In genomic region chr2:37671013-37671815, GRCh38 we compare ENCODE assay signal across 8 cellular contexts. TPM values are rescaled to one million over a fixed set of nuclear protein-coding genes. Genes with fewer than 3 reads are reported as not detected.
DNase-seq lines count a peak whose midpoint lies in the region; ATAC-seq, FAIRE-seq and TF ChIP-seq lines count a peak whose summit lies in the region.

A gene with protein sequence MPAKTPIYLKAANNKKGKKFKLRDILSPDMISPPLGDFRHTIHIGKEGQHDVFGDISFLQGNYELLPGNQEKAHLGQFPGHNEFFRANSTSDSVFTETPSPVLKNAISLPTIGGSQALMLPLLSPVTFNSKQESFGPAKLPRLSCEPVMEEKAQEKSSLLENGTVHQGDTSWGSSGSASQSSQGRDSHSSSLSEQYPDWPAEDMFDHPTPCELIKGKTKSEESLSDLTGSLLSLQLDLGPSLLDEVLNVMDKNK (minus strand): TSS chr2:37671642. CDS start chr2:37646587, 25,055 bp downstream.

- H3K27ac ChIP-seq in GM23248, result peak within 1 kb of the TSS; percentile 20
- H3K27ac ChIP-seq in K562 (ENCODE audit: extremely low read depth, low read depth, low read length), result peak within 1 kb of the TSS; percentile 33; the same call in 2 of the 3 replicates
- H3K27ac ChIP-seq in iPS-20b (ENCODE audit: low read length), result peak within 1 kb of the TSS; percentile 55

- ATAC-seq in K562, result peak; percentile 89

- H3K9me2 ChIP-seq in GM23248 (ENCODE audit: insufficient read depth), result no peaks in the 10 kb centered on the region

- no peak for TF ChIP-seq RAD21 in K562 (CRISPR knock-in tag; conservative IDR thresholded peaks at IDR 0.05 in 1 of 2, IDR thresholded peaks at IDR 0.05 in 1 of 2)

- H3K4me2 ChIP-seq in GM23248 (ENCODE audit: unreplicated experiment), result peak within 1 kb of the TSS; percentile 93
- peak within 1 kb of the TSS; percentile 78 for H3K4me2 ChIP-seq in K562 (ENCODE audit: insufficient read depth, low read length)

- WGBS in GM23248 (ENCODE audit: low coverage in 1 of 2, low lambda C conversion rate in 2 of 2, missing lambda C conversion rate in 2 of 2), 2 experiments, result 1% methylated on average over 63 to 69 of the region's 90 CpGs
- 3% methylated on average over 60 of the region's 90 CpGs for WGBS in K562 (ENCODE audit: insufficient coverage, low coverage, missing lambda C conversion rate)

- H3K9me3 ChIP-seq in GM23248 (ENCODE audit: low read depth), result no peaks in the 10 kb centered on the region
- no peaks in the 10 kb centered on the region for H3K9me3 ChIP-seq in MG63
- H3K9me3 ChIP-seq in K562 (replicated peaks; ENCODE audit: control insufficient read depth, insufficient read depth, low read depth, low read length), result no peaks in the 10 kb centered on the region
- H3K9me3 ChIP-seq in iPS-20b (ENCODE audit: insufficient read depth, low read depth, low read length), result no peaks in the 10 kb centered on the region

- TF ChIP-seq CTCF in K562 (IDR thresholded peaks at IDR 0.05 in 2 of 3, conservative IDR thresholded peaks at IDR 0.05 in 1 of 3; ENCODE audit: insufficient read depth in 2 of 3, low read depth in 1 of 3, low read length in 3 of 3), result no peak

- H3K9me1 ChIP-seq in K562 (ENCODE audit: control insufficient read depth, insufficient read depth, low read length), result no peaks in the 10 kb centered on the region

- DNase-seq in G401 (ENCODE audit: low spot score) (peak; percentile 29), GM23248 (peak; percentile 79), MG63 (peak; percentile 70), T-helper 9 cell (peak; percentile 73), K562 (ENCODE audit: extremely low read depth in 1 of 4, low spot score in 3 of 4) (peak; percentile 62 to 88 (median 80)), SIG-M5 treated with dmso at 0.1 percent for 504 hours (lab: John Stamatoyannopoulos, UW; ENCODE audit: unreplicated experiment) (no peak)
- DNase-seq in stimulated activated CD4-positive, alpha-beta T cell treated with anti-CD3 and anti-CD28 coated beads, Interleukin-12 subunit alpha, Interleukin-12 subunit beta, amount 100 ng/mL, for 24 hours (ENCODE audit: low read depth in 2 of 2), result peak; percentile 35 to 68

- in situ Hi-C loops in G401 (cut with HindIII; ENCODE audit: low sequenced_read_pairs), result no loop called here
- in situ Hi-C loops in GM23248 (cut with MboI), result no loop called here
- in situ Hi-C loops in K562 (cut with MboI), result no loop called here

- POLR2A ChIA-PET in K562 (lab: Yijun Ruan, JAX), result interaction anchor here (0.8 kb wide), 1 partner anchor 1762 kb away, joined by 3 read pairs; no protein-coding TSS in a partner anchor

- no TSS peak for BruUV-seq in K562 (replicated peaks; lab: Mats Ljungman, UMichigan)

- peak within 1 kb of the TSS; percentile 100 for H3K4me3 ChIP-seq in GM23248
- H3K4me3 ChIP-seq in MG63, result peak within 1 kb of the TSS; percentile 96
- H3K4me3 ChIP-seq in K562, result peak within 1 kb of the TSS; percentile 67
- peak within 1 kb of the TSS; percentile 77 for H3K4me3 ChIP-seq in iPS-20b (ENCODE audit: low read length)

- H3K4me1 ChIP-seq in GM23248 (ENCODE audit: insufficient read depth), result peaks cover 34% of the 10 kb centered on the region
- peaks cover 13 to 22% of the 10 kb centered on the region in 2 experiments; a peak in 4 of 5 replicates for H3K4me1 ChIP-seq in K562 (replicated peaks in 1 of 2; ENCODE audit: control insufficient read depth in 2 of 2, insufficient read depth in 2 of 2, low read length in 2 of 2)
- H3K4me1 ChIP-seq in iPS-20b (ENCODE audit: insufficient read depth, low read length), result peaks cover 36% of the 10 kb centered on the region

- CTCF ChIA-PET in K562 (lab: Yijun Ruan, JAX; ENCODE audit: low intra/inter-chr PET ratio), result no interaction called here

- H3F3A ChIP-seq in GM23248 (ENCODE audit: insufficient read depth), result peaks cover 57% of the 10 kb centered on the region

- intact Hi-C loops in K562 (cut with micrococcal nuclease), result loop anchor here (1.0 kb wide), 1 partner anchor 43 kb away; no protein-coding TSS in a partner anchor

- H3K79me2 ChIP-seq in GM23248 (ENCODE audit: insufficient read depth) (peaks cover 51% of the 10 kb centered on the region), K562 (ENCODE audit: control insufficient read depth, insufficient read depth, low read length) (no peaks in the 10 kb centered on the region; the same call in 2 of the 3 replicates)

- H3K27me3 ChIP-seq in GM23248 (replicated peaks; ENCODE audit: insufficient read depth) (no peaks in the 10 kb centered on the region), MG63 (no peaks in the 10 kb centered on the region), K562 (ENCODE audit: control insufficient read depth in 2 of 2, insufficient read depth in 2 of 2, low read length in 2 of 2) (peaks cover 0 to 12% of the 10 kb centered on the region in 2 experiments; a peak in 2 of 5 replicates), iPS-20b (ENCODE audit: insufficient read depth, low read length) (peaks cover 6% of the 10 kb centered on the region; the same call in 1 of the 2 replicates)

- TF ChIP-seq POLR2A in K562 (conservative IDR thresholded peaks at IDR 0.05), result no peak

- H4K20me1 ChIP-seq in GM23248 (ENCODE audit: insufficient read depth) (no peaks in the 10 kb centered on the region), K562 (replicated peaks; ENCODE audit: control insufficient read depth, insufficient read depth, low read length) (peaks cover 3% of the 10 kb centered on the region)

- peak within 1 kb of the TSS; percentile 77 for H2AFZ ChIP-seq in GM23248
- H2AFZ ChIP-seq in K562 (ENCODE audit: low read depth, low read length), result peak within 1 kb of the TSS; percentile 90

- H3K36me3 ChIP-seq in GM23248 (ENCODE audit: low read depth), result peaks cover 40% of the 10 kb centered on the region
- H3K36me3 ChIP-seq in MG63, result peaks cover 36% of the 10 kb centered on the region
- H3K36me3 ChIP-seq in K562 (ENCODE audit: control insufficient read depth, insufficient read depth, low read length), result no peaks in the 10 kb centered on the region
- H3K36me3 ChIP-seq in iPS-20b (ENCODE audit: insufficient read depth, low read depth, low read length), result peaks cover 5% of the 10 kb centered on the region; the same call in 1 of the 2 replicates

- H3K9ac ChIP-seq in GM23248, result peak within 1 kb of the TSS; percentile 86
- peak within 1 kb of the TSS; percentile 59 to 91 for H3K9ac ChIP-seq in K562 (ENCODE audit: insufficient read depth in 1 of 2, low read depth in 2 of 2, low read length in 2 of 2)
- H3K9ac ChIP-seq in iPS-20b (ENCODE audit: low read depth, low read length), result peak within 1 kb of the TSS; percentile 73; the same call in 1 of the 2 replicates

- no peak for FAIRE-seq in K562 (lab: Jason Lieb, UNC)

- TF ChIP-seq EP300 in K562 (IDR thresholded peaks at IDR 0.05; ENCODE audit: low read length), result no peak

TF ChIP-seq in K562, 482 proteins besides CTCF, POLR2A, EP300 and RAD21 (continues in another document):
- TF ChIP-seq E2F4 (CRISPR knock-in tag; IDR thresholded peaks at IDR 0.05; ENCODE audit: low read depth) (0 out of 2 replicates have a peak, but pooled peaks have one; percentile 12), RBM22 (IDR thresholded peaks at IDR 0.05; ENCODE audit: low read depth, low read length, poor library complexity, severe bottlenecking) (peak; percentile 27), ZNF124 (CRISPR knock-in tag; IDR thresholded peaks at IDR 0.05) (no peak), SNIP1 (IDR thresholded peaks at IDR 0.05; ENCODE audit: low read depth) (no peak), POLR2G (IDR thresholded peaks at IDR 0.05; ENCODE audit: low read depth, low read length) (peak; percentile 84), ZBTB7A (IDR thresholded peaks at IDR 0.05; ENCODE audit: borderline replicate concordance, control insufficient read depth, low read depth, low read length) (peak; percentile 29; the same call in 1 of the 2 replicates), KDM1A (IDR thresholded peaks at IDR 0.05) (no peak)

RNA-seq across cellular contexts. Expression of the gene that starts here (rescaled TPM):
- total RNA-seq in G401 (2014; rRNA removed; shearing (Covaris generic)), result 0.07 TPM in 1 of 2 replicates, not detected in the other
- total RNA-seq in GM23248 (2014; rRNA removed; shearing (Covaris generic)), result 144 and 166 TPM in 2 replicates
- polyA plus RNA-seq in GM23248 (2016; fragmentation: Nextera tagmentation; extraction: Ambion mirVana) (289 and 295 TPM in 2 replicates), K562 (2011; rRNA removed) (0.72 and 2.0 TPM in 2 replicates), K562 (2014; fragmentation: Illumina TruSeq; extraction: Trizol) (4.1 and 6.4 TPM in 2 replicates), K562 (2014; fragmentation: Nextera tagmentation; extraction: Ambion mirVana) (under 1 TPM; 0.74 to 0.77 TPM), K562 (2014; rRNA removed) (3.1 and 3.4 TPM in 2 replicates)
- 24.1 and 32.4 TPM in 2 replicates for total RNA-seq in MG63 (2014; rRNA removed; shearing (Covaris generic); ENCODE audit: low replicate concordance)
- total RNA-seq in K562 (2011; cell fraction: chromatin; rRNA removed; ENCODE audit: low replicate concordance), result 0.40 and 0.49 TPM in 2 replicates
- 0.50 and 0.53 TPM in 2 replicates for total RNA-seq in K562 (2011; cell fraction: nucleolus; rRNA removed)
- 0.59 and 1.1 TPM in 2 replicates for total RNA-seq in K562 (2011; cell fraction: nucleoplasm; rRNA removed)
- total RNA-seq in K562 (2014; rRNA removed) (1.8 and 3.6 TPM in 2 replicates), K562 (2014; rRNA removed; fragmentation: Illumina TruSeq; extraction: Trizol) (3.4 and 3.8 TPM in 2 replicates), K562 (2015; rRNA removed; fragmentation: Illumina TruSeq; extraction: Trizol) (1.9 and 2.0 TPM in 2 replicates), K562 (2021) (2.5 and 4.2 TPM in 2 replicates)
- polyA plus RNA-seq in K562 (2011; cell fraction: cytosol; rRNA removed), result 0.69 and 1.8 TPM in 2 replicates
- 0.78 and 1.8 TPM in 2 replicates for polyA plus RNA-seq in K562 (2011; cell fraction: nucleus; rRNA removed)
- polyA plus RNA-seq in K562 (2012), result 1.9 and 3.4 TPM in 2 replicates
- 0.35 and 2.1 TPM in 2 replicates for polyA minus RNA-seq in K562 (2011; rRNA and poly(A)+ RNA removed)
- 0.57 and 0.64 TPM in 2 replicates for polyA minus RNA-seq in K562 (2011; cell fraction: cytosol; rRNA and poly(A)+ RNA removed)
- polyA minus RNA-seq in K562 (2011; cell fraction: nucleus; rRNA and poly(A)+ RNA removed), result 0.27 and 1.2 TPM in 2 replicates

Comparison
In these comparisons a context has a peak if more than half of its experiments do, and no peak if none do; other contexts are left out.
1. RNA of the gene that starts here (polyA plus RNA-seq): 289 to 295 TPM in GM23248; 0.69 to 6.4 TPM in K562; every median in the first group is over 10 times any median in the second.
2. Peak in DNase-seq in G401; RNA of the gene not detected or under 1 TPM.
3. Peak in every context shown above with its lines, with median percentiles within 50 percentile points of each other: H3K27ac ChIP-seq, H3K4me3 ChIP-seq and H3K9ac ChIP-seq.